In the genomic region with DNA sequence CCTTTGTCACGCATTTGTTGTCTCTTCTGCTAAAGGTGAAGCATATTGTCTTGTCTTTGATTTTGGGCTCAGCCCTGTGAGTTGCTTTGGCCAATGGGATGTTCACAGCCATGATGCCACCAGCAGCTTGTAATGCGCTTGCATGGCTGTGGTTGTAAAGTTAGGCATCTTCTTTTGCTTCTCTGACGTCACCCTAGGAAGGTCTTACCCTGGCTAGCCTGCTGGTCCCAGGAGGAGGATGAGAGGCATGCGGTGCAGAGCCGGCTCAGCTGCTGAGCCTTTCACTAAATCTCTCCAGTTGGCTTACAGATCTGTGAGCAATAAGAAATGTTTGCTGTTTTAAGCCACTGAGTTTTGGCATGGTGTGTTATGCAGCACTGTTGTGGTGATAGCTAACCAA, we compare ENCODE assay signal across 24 cellular contexts. TPM values are rescaled to one million over a fixed set of nuclear protein-coding genes. Genes with fewer than 3 reads are reported as not detected.
DNase-seq lines count a peak whose midpoint lies in the region; ATAC-seq, FAIRE-seq and TF ChIP-seq lines count a peak whose summit lies in the region.
"Had no signal": no experiment of that assay in that cellular context is flagged by ENCODE, and none has a peak within 500 bp of the region (broad histone marks: within the 10 kb centered on the region; RNA-seq: fewer than 3 reads in every experiment).

No MANE protein-coding gene starts in this region.

- H2BK120ac ChIP-seq in trophoblast cell (ENCODE audit: insufficient read depth, low read length, poor library complexity) = no peak overlapping the region

- intact Hi-C loops in HepG2 (cut with micrococcal nuclease; ENCODE audit: unreplicated experiment) (no loop called here), right lobe of liver (cut with DNase I) (no loop called here), esophagus muscularis mucosa (cut with DNase I) (no loop called here)

- no peak for TF ChIP-seq RAD21 in HepG2 (CRISPR knock-in tag; IDR thresholded peaks at IDR 0.05)

- peaks cover 0 to 28% of the 10 kb centered on the region in 2 experiments; a peak in 2 of 5 replicates for H3K27me3 ChIP-seq in HepG2 (ENCODE audit: control insufficient read depth in 1 of 2, insufficient read depth in 2 of 2, low read length in 2 of 2)
- H3K27me3 ChIP-seq in right lobe of liver = peaks cover 0 to 3% of the 10 kb centered on the region in 2 donors
- H3K27me3 ChIP-seq in esophagus muscularis mucosa = peaks cover 0 to 25% (median 0%) of the 10 kb centered on the region in 4 donors
- no peaks in the 10 kb centered on the region for H3K27me3 ChIP-seq in trophoblast cell (ENCODE audit: insufficient read depth, low read length)
- H3K27me3 ChIP-seq in upper lobe of left lung = no peaks in the 10 kb centered on the region

- no peak overlapping the region for H3K4ac ChIP-seq in trophoblast cell (ENCODE audit: low read depth, low read length)

- H3K36me3 ChIP-seq in HepG2 (replicated peaks in 1 of 2; ENCODE audit: control insufficient read depth in 1 of 2, insufficient read depth in 2 of 2, low read length in 2 of 2) (no peaks in the 10 kb centered on the region), right lobe of liver (no peaks in the 10 kb centered on the region), esophagus muscularis mucosa (no peaks in the 10 kb centered on the region), trophoblast cell (ENCODE audit: control insufficient read depth in 1 of 2, insufficient read depth in 2 of 2, low read length in 2 of 2) (no peaks in the 10 kb centered on the region), upper lobe of left lung (no peaks in the 10 kb centered on the region)
- H3K36me3 ChIP-seq: BLaER1 had no signal

- no peak for FAIRE-seq in HepG2 (lab: Jason Lieb, UNC)
- FAIRE-seq: A204.1, G401.6, GM12892, GM19239 had no signal

- H3K79me2 ChIP-seq in HepG2 (ENCODE audit: insufficient read depth, low read length) (no peaks in the 10 kb centered on the region), trophoblast cell (ENCODE audit: control insufficient read depth, insufficient read depth, low read length, poor library complexity) (no peaks in the 10 kb centered on the region)

- no peaks in the 10 kb centered on the region for H3K9me3 ChIP-seq in HepG2 (ENCODE audit: low read length)
- H3K9me3 ChIP-seq in right lobe of liver = no peaks in the 10 kb centered on the region
- no peaks in the 10 kb centered on the region for H3K9me3 ChIP-seq in esophagus muscularis mucosa
- no peaks in the 10 kb centered on the region for H3K9me3 ChIP-seq in trophoblast cell (ENCODE audit: insufficient read depth, low read depth, low read length)
- H3K9me3 ChIP-seq in upper lobe of left lung = no peaks in the 10 kb centered on the region
- H3K9me3 ChIP-seq: BLaER1, Caco-2 had no signal

- H3K9ac ChIP-seq in HepG2 (ENCODE audit: insufficient read depth, low read depth, low read length) (no peak overlapping the region), trophoblast cell (ENCODE audit: low read length) (no peak overlapping the region)
- H3K9ac ChIP-seq: BLaER1, GM23248 had no signal

- no peak for TF ChIP-seq POLR2A in HepG2 (IDR thresholded peaks at IDR 0.05; ENCODE audit: insufficient read depth in 1 of 2, low read depth in 2 of 2, low read length in 2 of 2)
- TF ChIP-seq POLR2A in right lobe of liver (IDR thresholded peaks at IDR 0.05) = no peak
- no peak for TF ChIP-seq POLR2A in esophagus muscularis mucosa (IDR thresholded peaks at IDR 0.05; ENCODE audit: low read depth)
- no peak for TF ChIP-seq POLR2A in upper lobe of left lung (IDR thresholded peaks at IDR 0.05)

- H3K79me1 ChIP-seq in trophoblast cell (ENCODE audit: low read length) = no peaks in the 10 kb centered on the region

- H4K20me1 ChIP-seq in HepG2 (ENCODE audit: insufficient read depth, low read length) = no peaks in the 10 kb centered on the region
- H4K20me1 ChIP-seq: BLaER1 had no signal

- H3K18ac ChIP-seq in trophoblast cell (ENCODE audit: low read length) = no peak overlapping the region

- no peak for ATAC-seq in HepG2
- no peak for ATAC-seq in right lobe of liver
- no peak for ATAC-seq in upper lobe of left lung (ENCODE audit: low FRiP score in 2 of 2)
- ATAC-seq in HG03342 (IDR thresholded peaks at IDR 0.05; ENCODE audit: unreplicated experiment) = no peak
- ATAC-seq: CD8-positive, alpha-beta T cell; HCT116 had no signal

- H3K23ac ChIP-seq in trophoblast cell (ENCODE audit: low read length) = no peak overlapping the region

- no peak for DNase-seq in HepG2 (ENCODE audit: low spot score)
- DNase-seq in right lobe of liver = no peak
- DNase-seq in esophagus muscularis mucosa (ENCODE audit: extremely low spot score) = peak; percentile 60
- peak in 1 of 2 donors; percentile 1 for DNase-seq in trophoblast cell
- DNase-seq in SHP77 (lab: John Stamatoyannopoulos, UW) = no peak
- DNase-seq in upper lobe of left lung = no peak
- DNase-seq: Caco-2; CD4-positive, CD25-positive, alpha-beta regulatory T cell; CD8-positive, alpha-beta T cell; DMS153; DND-41; GM23248; H9 had no signal

- CTCF ChIA-PET in HepG2 (lab: Yijun Ruan, JAX; ENCODE audit: low intra/inter-chr PET ratio, low total read pairs) = no interaction called here

- TF ChIP-seq CTCF in HepG2 (CRISPR knock-in tag; IDR thresholded peaks at IDR 0.05) (no peak), right lobe of liver (IDR thresholded peaks at IDR 0.05) (no peak), esophagus muscularis mucosa (IDR thresholded peaks at IDR 0.05) (no peak), upper lobe of left lung (IDR thresholded peaks at IDR 0.05) (no peak)

- H3K4me3 ChIP-seq in HepG2 (replicated peaks in 1 of 3; ENCODE audit: insufficient read depth in 1 of 3, low read depth in 2 of 3, low read length in 3 of 3) (no peak overlapping the region), right lobe of liver (no peak overlapping the region), esophagus muscularis mucosa (no peak overlapping the region), trophoblast cell (ENCODE audit: low read depth, low read length) (no peak overlapping the region), upper lobe of left lung (no peak overlapping the region)
- H3K4me3 ChIP-seq: BLaER1, GM23248 had no signal

- no peaks in the 10 kb centered on the region for H3K4me1 ChIP-seq in HepG2 (ENCODE audit: insufficient read depth, low read length)
- no peaks in the 10 kb centered on the region for H3K4me1 ChIP-seq in right lobe of liver
- peaks cover 5 to 23% (median 15%) of the 10 kb centered on the region in 4 donors for H3K4me1 ChIP-seq in esophagus muscularis mucosa
- H3K4me1 ChIP-seq in trophoblast cell (ENCODE audit: control insufficient read depth in 1 of 2, insufficient read depth in 2 of 2, low read length in 2 of 2) = no peaks in the 10 kb centered on the region
- H3K4me1 ChIP-seq in upper lobe of left lung = no peaks in the 10 kb centered on the region
- H3K4me1 ChIP-seq: Caco-2 had no signal

- H3K4me2 ChIP-seq in HepG2 (ENCODE audit: low read depth, low read length) = no peak overlapping the region
- H3K4me2 ChIP-seq in trophoblast cell (ENCODE audit: low read length) = no peak overlapping the region
- H3K4me2 ChIP-seq: BLaER1 had no signal

- POLR2A ChIA-PET in HepG2 (lab: Yijun Ruan, JAX) = no interaction called here

- no peak overlapping the region for H4K12ac ChIP-seq in trophoblast cell (ENCODE audit: low read depth, low read length)

- H2AK5ac ChIP-seq in trophoblast cell (ENCODE audit: low read length) = peak overlapping the region; percentile 19

- H4K8ac ChIP-seq in trophoblast cell (ENCODE audit: low read depth, low read length) = no peak overlapping the region

- TF ChIP-seq EP300 in HepG2 (IDR thresholded peaks at IDR 0.05; ENCODE audit: low read depth in 2 of 2, low read length in 2 of 2) = no peak
- no peak for TF ChIP-seq EP300 in HepG2 (CRISPR knock-in tag; IDR thresholded peaks at IDR 0.05; ENCODE audit: borderline replicate concordance)
- TF ChIP-seq EP300 in esophagus muscularis mucosa (IDR thresholded peaks at IDR 0.05) = no peak
- no peak for TF ChIP-seq EP300 in upper lobe of left lung (IDR thresholded peaks at IDR 0.05)

- no peak overlapping the region for H4K91ac ChIP-seq in trophoblast cell (ENCODE audit: low read depth, low read length)

- WGBS in HepG2 (ENCODE audit: low lambda C conversion rate) = 37% methylated on average over 5 of the region's 5 CpGs
- WGBS in right lobe of liver (ENCODE audit: insufficient coverage, low coverage, low lambda C conversion rate, missing lambda C conversion rate) = 57% methylated on average over 5 of the region's 5 CpGs
- WGBS in esophagus muscularis mucosa = 75% methylated on average over 4 of the region's 5 CpGs
- WGBS in trophoblast cell (ENCODE audit: extremely low coverage, insufficient coverage, insufficient read length) = no CpG with 5 or more reads among the region's 5 CpGs
- WGBS in upper lobe of left lung, 2 donors = 80 to 84% methylated on average over 5 of the region's 5 CpGs

- no peak overlapping the region for H2BK12ac ChIP-seq in trophoblast cell (ENCODE audit: low read length)

- no peak overlapping the region for H2BK5ac ChIP-seq in trophoblast cell (ENCODE audit: low read depth, low read length, poor library complexity)

- no TSS peak for BruUV-seq in HepG2 (replicated peaks; lab: Mats Ljungman, UMichigan)

- in situ Hi-C loops in HepG2 (cut with HindIII; ENCODE audit: extremely low pct_ligation_motif_present, low pct_unique_long_range_greater_than_20kb) = no loop called here

- H2AFZ ChIP-seq in HepG2 (ENCODE audit: low read length) = no peak overlapping the region
- H2AFZ ChIP-seq in trophoblast cell (ENCODE audit: insufficient read depth, low read length, poor library complexity) = no peak overlapping the region
- H2AFZ ChIP-seq: GM23248 had no signal

- no peak overlapping the region for H3K14ac ChIP-seq in trophoblast cell (ENCODE audit: low read length)

- H3K27ac ChIP-seq in HepG2 (ENCODE audit: extremely low read length, insufficient read depth, low read length) (no peak overlapping the region), right lobe of liver (no peak overlapping the region), esophagus muscularis mucosa (replicated peaks in 1 of 4) (no peak overlapping the region), trophoblast cell (ENCODE audit: low read depth, low read length) (no peak overlapping the region), upper lobe of left lung (no peak overlapping the region)
- H3K27ac ChIP-seq: 22Rv1, BLaER1, C4-2B, GM23248 had no signal

RNA-seq across cellular contexts. Expression of a gene that starts 40.8 kb away (rescaled TPM):
- total RNA-seq in HepG2 (2016; rRNA removed; fragmentation: Illumina TruSeq; extraction: Trizol) (not detected in 2 replicates), right lobe of liver (not detected), esophagus muscularis mucosa (1 to 10 TPM in 1 of 4 donors, under 1 TPM in 2, not detected in 1; 0.11 to 1.6 (median 0.17) TPM), upper lobe of left lung (10 to 100 TPM in 1 of 6 donors, 1 to 10 TPM in 5; 2.1 to 10.3 (median 4.3) TPM)
- not detected in 2 replicates for total RNA-seq in HepG2 (2016; cell fraction: cytosol; rRNA removed; fragmentation: Illumina TruSeq; extraction: Trizol; ENCODE audit: low read depth)
- total RNA-seq in HepG2 (2016; cell fraction: insoluble cytoplasmic fraction; rRNA removed; fragmentation: Illumina TruSeq; extraction: Trizol) = not detected in 2 replicates
- total RNA-seq in HepG2 (2016; cell fraction: membrane; rRNA removed; fragmentation: Illumina TruSeq; extraction: Trizol) = not detected in 2 replicates
- not detected in 2 replicates for total RNA-seq in HepG2 (2016; cell fraction: nucleus; rRNA removed; fragmentation: Illumina TruSeq; extraction: Trizol)
- polyA plus RNA-seq in HepG2 (2011; rRNA removed) = not detected in 2 replicates
- not detected in 2 replicates for polyA plus RNA-seq in HepG2 (2011; cell fraction: cytosol; rRNA removed)
- not detected in 2 replicates for polyA plus RNA-seq in HepG2 (2011; cell fraction: nucleus; rRNA removed)
- not detected in 2 replicates for polyA plus RNA-seq in HepG2 (2012)
- not detected in 2 replicates for polyA plus RNA-seq in HepG2 (2016; cell fraction: cytosol; fragmentation: Illumina TruSeq; extraction: Trizol; ENCODE audit: low read depth)
- polyA plus RNA-seq in HepG2 (2016; cell fraction: insoluble cytoplasmic fraction; fragmentation: Illumina TruSeq; extraction: Trizol; ENCODE audit: low read depth) = not detected in 2 replicates
- not detected in 2 replicates for polyA plus RNA-seq in HepG2 (2016; cell fraction: membrane; fragmentation: Illumina TruSeq; extraction: Trizol; ENCODE audit: low read depth)
- polyA plus RNA-seq in HepG2 (2016; cell fraction: nucleus; fragmentation: Illumina TruSeq; extraction: Trizol; ENCODE audit: insufficient read depth, low read depth) = not detected in 2 replicates
- not detected in 2 replicates for polyA minus RNA-seq in HepG2 (2011; rRNA and poly(A)+ RNA removed; ENCODE audit: low replicate concordance)
- polyA minus RNA-seq in HepG2 (2011; cell fraction: cytosol; rRNA and poly(A)+ RNA removed) = not detected in 2 replicates
- polyA minus RNA-seq in HepG2 (2011; cell fraction: nucleus; rRNA and poly(A)+ RNA removed) = not detected in 2 replicates
- polyA plus RNA-seq in trophoblast cell (2013) = 1.1 and 1.2 TPM in 2 replicates
- total RNA-seq: Caco-2; CD4-positive, CD25-positive, alpha-beta regulatory T cell; CD8-positive, alpha-beta T cell; GM23248; H4; H9 had no signal
- polyA plus RNA-seq: AG04450; CD4-positive, CD25-positive, alpha-beta regulatory T cell; GM23248 had no signal
